Comparison of ENCODE assay signal across 1 cellular context in genomic region chr13:20193142-20193923, GRCh38.
TF ChIP-seq lines count a peak whose summit lies in the region.

No MANE protein-coding gene starts in this region.

TF ChIP-seq in HEK293, 187 proteins besides CTCF, POLR2A, EP300 and RAD21 (continued from another document):
- TF ChIP-seq ZNF707 (tag by site-specific recombination; IDR thresholded peaks at IDR 0.05) (no peak), ZNF155 (tag by site-specific recombination; IDR thresholded peaks at IDR 0.05) (no peak), ZNF624 (tag by site-specific recombination; IDR thresholded peaks at IDR 0.05) (no peak), ZBTB7A (tag by site-specific recombination; IDR thresholded peaks at IDR 0.05; ENCODE audit: low read depth) (no peak), GLIS1 (tag by site-specific recombination; IDR thresholded peaks at IDR 0.05) (peak; percentile 67), YY1 (tag by site-specific recombination; IDR thresholded peaks at IDR 0.05) (no peak), ZNF157 (tag by site-specific recombination; IDR thresholded peaks at IDR 0.05) (no peak), ZNF473 (tag by site-specific recombination; IDR thresholded peaks at IDR 0.05) (no peak), ZNF433 (tag by site-specific recombination; IDR thresholded peaks at IDR 0.05; ENCODE audit: low read depth) (no peak), ZSCAN4 (tag by site-specific recombination; IDR thresholded peaks at IDR 0.05) (no peak)
- TF ChIP-seq, protein P1, sequence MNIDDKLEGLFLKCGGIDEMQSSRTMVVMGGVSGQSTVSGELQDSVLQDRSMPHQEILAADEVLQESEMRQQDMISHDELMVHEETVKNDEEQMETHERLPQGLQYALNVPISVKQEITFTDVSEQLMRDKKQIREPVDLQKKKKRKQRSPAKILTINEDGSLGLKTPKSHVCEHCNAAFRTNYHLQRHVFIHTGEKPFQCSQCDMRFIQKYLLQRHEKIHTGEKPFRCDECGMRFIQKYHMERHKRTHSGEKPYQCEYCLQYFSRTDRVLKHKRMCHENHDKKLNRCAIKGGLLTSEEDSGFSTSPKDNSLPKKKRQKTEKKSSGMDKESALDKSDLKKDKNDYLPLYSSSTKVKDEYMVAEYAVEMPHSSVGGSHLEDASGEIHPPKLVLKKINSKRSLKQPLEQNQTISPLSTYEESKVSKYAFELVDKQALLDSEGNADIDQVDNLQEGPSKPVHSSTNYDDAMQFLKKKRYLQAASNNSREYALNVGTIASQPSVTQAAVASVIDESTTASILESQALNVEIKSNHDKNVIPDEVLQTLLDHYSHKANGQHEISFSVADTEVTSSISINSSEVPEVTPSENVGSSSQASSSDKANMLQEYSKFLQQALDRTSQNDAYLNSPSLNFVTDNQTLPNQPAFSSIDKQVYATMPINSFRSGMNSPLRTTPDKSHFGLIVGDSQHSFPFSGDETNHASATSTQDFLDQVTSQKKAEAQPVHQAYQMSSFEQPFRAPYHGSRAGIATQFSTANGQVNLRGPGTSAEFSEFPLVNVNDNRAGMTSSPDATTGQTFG (tag by site-specific recombination; IDR thresholded peaks at IDR 0.05; ENCODE audit: borderline replicate concordance): no peak
- TF ChIP-seq, protein P2, sequence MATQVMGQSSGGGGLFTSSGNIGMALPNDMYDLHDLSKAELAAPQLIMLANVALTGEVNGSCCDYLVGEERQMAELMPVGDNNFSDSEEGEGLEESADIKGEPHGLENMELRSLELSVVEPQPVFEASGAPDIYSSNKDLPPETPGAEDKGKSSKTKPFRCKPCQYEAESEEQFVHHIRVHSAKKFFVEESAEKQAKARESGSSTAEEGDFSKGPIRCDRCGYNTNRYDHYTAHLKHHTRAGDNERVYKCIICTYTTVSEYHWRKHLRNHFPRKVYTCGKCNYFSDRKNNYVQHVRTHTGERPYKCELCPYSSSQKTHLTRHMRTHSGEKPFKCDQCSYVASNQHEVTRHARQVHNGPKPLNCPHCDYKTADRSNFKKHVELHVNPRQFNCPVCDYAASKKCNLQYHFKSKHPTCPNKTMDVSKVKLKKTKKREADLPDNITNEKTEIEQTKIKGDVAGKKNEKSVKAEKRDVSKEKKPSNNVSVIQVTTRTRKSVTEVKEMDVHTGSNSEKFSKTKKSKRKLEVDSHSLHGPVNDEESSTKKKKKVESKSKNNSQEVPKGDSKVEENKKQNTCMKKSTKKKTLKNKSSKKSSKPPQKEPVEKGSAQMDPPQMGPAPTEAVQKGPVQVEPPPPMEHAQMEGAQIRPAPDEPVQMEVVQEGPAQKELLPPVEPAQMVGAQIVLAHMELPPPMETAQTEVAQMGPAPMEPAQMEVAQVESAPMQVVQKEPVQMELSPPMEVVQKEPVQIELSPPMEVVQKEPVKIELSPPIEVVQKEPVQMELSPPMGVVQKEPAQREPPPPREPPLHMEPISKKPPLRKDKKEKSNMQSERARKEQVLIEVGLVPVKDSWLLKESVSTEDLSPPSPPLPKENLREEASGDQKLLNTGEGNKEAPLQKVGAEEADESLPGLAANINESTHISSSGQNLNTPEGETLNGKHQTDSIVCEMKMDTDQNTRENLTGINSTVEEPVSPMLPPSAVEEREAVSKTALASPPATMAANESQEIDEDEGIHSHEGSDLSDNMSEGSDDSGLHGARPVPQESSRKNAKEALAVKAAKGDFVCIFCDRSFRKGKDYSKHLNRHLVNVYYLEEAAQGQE (tag by site-specific recombination; IDR thresholded peaks at IDR 0.05): no peak
